9 cellular contexts compared by ENCODE assay signal in the genomic region with DNA sequence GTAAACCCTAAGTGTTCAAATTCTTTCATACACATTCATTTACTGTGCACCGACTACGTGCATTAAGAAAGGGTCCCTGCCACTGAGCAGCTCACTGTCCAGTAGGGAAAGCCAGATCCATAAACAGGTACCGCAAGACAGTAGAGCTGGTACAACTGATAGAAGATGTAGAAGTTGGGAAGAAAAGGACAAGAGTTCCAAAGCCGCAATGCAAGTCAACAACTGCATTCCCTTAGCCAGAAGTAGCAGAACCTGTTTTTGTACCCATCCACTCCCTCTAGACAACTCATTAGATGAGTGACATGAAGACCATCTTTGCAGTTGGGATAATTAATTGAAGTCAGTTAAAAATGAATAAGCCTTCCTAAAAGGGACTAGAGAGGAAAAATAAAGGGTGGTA. TPM values are rescaled to one million over a fixed set of nuclear protein-coding genes. Genes with fewer than 3 reads are reported as not detected.
DNase-seq lines count a peak whose midpoint lies in the region; ATAC-seq and TF ChIP-seq lines count a peak whose summit lies in the region.
"Had no signal": no experiment of that assay in that cellular context is flagged by ENCODE, and none has a peak within 500 bp of the region (broad histone marks: within the 10 kb centered on the region; RNA-seq: fewer than 3 reads in every experiment).

No MANE protein-coding gene starts in this region.

- no peaks in the 10 kb centered on the region for H3K9me3 Mint-ChIP-seq in activated T-cell treated with anti-CD3 and anti-CD28 coated beads, Interleukin-2, amount 50 U/mL, for 72 hours
- no peaks in the 10 kb centered on the region for H3K9me3 Mint-ChIP-seq in T-cell

- TF ChIP-seq CTCF in foreskin fibroblast (IDR thresholded peaks at IDR 0.05; ENCODE audit: low read depth, low read length) (no peak), GM13976 (IDR thresholded peaks at IDR 0.05; ENCODE audit: borderline replicate concordance, control extremely low read depth, extremely low read depth, insufficient read depth, missing control alignments) (no peak)

- H3K27me3 ChIP-seq in subcutaneous abdominal adipose tissue (ENCODE audit: control insufficient read depth in 5 of 5, insufficient read depth in 4 of 5, low read length in 5 of 5) = no peaks in the 10 kb centered on the region

- peak overlapping the region; percentile 90 to 97 for H3K4me3 Mint-ChIP-seq in activated T-cell treated with anti-CD3 and anti-CD28 coated beads, Interleukin-2, amount 50 U/mL, for 72 hours
- peak overlapping the region; percentile 85 to 92 (median 92) for H3K4me3 Mint-ChIP-seq in T-cell

- H3K9ac ChIP-seq in subcutaneous abdominal adipose tissue (ENCODE audit: low read length in 5 of 5) = peak overlapping the region in 3 of 5 donors; percentile 93 to 99 (median 97)

- peaks cover 46% of the 10 kb centered on the region for H3K4me1 Mint-ChIP-seq in activated T-cell treated with anti-CD3 and anti-CD28 coated beads, Interleukin-2, amount 50 U/mL, for 72 hours (ENCODE audit: low read depth)
- peaks cover 42 to 55% (median 49%) of the 10 kb centered on the region in 3 donors for H3K4me1 Mint-ChIP-seq in T-cell

- peak overlapping the region; percentile 90 for H3K27ac Mint-ChIP-seq in activated T-cell treated with anti-CD3 and anti-CD28 coated beads, Interleukin-2, amount 50 U/mL, for 72 hours
- H3K27ac Mint-ChIP-seq in T-cell = peak overlapping the region; percentile 94 to 99

- H3K36me3 Mint-ChIP-seq in activated T-cell treated with anti-CD3 and anti-CD28 coated beads, Interleukin-2, amount 50 U/mL, for 72 hours (ENCODE audit: insufficient read depth in 2 of 2) = peaks cover 4% of the 10 kb centered on the region in 2 donors
- H3K36me3 Mint-ChIP-seq in T-cell = peaks cover 3% of the 10 kb centered on the region

- in situ Hi-C loops in GM13976 (cut with MboI; ENCODE audit: low sequenced_read_pairs, unreplicated experiment) = no loop called here

- no peak for ATAC-seq in activated T-cell treated with anti-CD3 and anti-CD28 coated beads, Interleukin-2, amount 50 U/mL, for 72 hours (replicated peaks in 1 of 2)
- no peak for ATAC-seq in T-cell (replicated peaks in 1 of 4)

- peak overlapping the region; percentile 93 for H3K27ac ChIP-seq in subcutaneous abdominal adipose tissue (ENCODE audit: low read depth, low read length)

- H3K9me3 ChIP-seq in subcutaneous abdominal adipose tissue (ENCODE audit: control insufficient read depth in 5 of 5, low read length in 5 of 5) = no peaks in the 10 kb centered on the region

- H3K4me1 ChIP-seq in subcutaneous abdominal adipose tissue (ENCODE audit: control insufficient read depth in 5 of 5, insufficient read depth in 5 of 5, low read length in 5 of 5) = peaks cover 3 to 21% (median 20%) of the 10 kb centered on the region in 5 donors

- no peak for DNase-seq in activated T-cell treated with anti-CD3 and anti-CD28 coated beads, Interleukin-2, amount 50 U/mL, for 72 hours
- no peak for DNase-seq in activated T-cell treated with anti-CD3 and anti-CD28 coated beads, Interleukin-2, amount 50 U/mL, for 48 hours
- no peak for DNase-seq in T-cell
- no peak for DNase-seq in foreskin fibroblast
- no peak for DNase-seq in GM13976 (ENCODE audit: low spot score)
- DNase-seq in stimulated activated naive CD4-positive, alpha-beta T cell treated with Interleukin-2 at 50 U/mL for 16 hours (lab: John Stamatoyannopoulos, UW) = no peak
- no peak for DNase-seq in activated naive CD4-positive, alpha-beta T cell treated with Interleukin-2 at 50 U/mL for 16 hours
- DNase-seq: aorta had no signal

- POLR2A ChIA-PET in T-cell (lab: Charles Lee) = interaction anchor here in 1 of 2 donors (0.6 to 1.3 kb wide), 2 partner anchors 45 to 78 kb away, joined by 3 read pairs; no protein-coding TSS in a partner anchor

- H3K4me3 ChIP-seq in foreskin fibroblast (ENCODE audit: low read depth in 1 of 2, low read length in 2 of 2) (peak overlapping the region; percentile 84 to 91), subcutaneous abdominal adipose tissue (ENCODE audit: low read depth in 1 of 5, low read length in 5 of 5) (peak overlapping the region in 4 of 5 donors; percentile 41 to 96 (median 80))

- H3K36me3 ChIP-seq in subcutaneous abdominal adipose tissue (ENCODE audit: control insufficient read depth in 5 of 5, insufficient read depth in 5 of 5, low read length in 5 of 5) = no peaks in the 10 kb centered on the region

- CTCF ChIA-PET in T-cell (lab: Charles Lee) = interaction anchor here in 1 of 2 donors (1.0 to 1.9 kb wide), 3 partner anchors 53 to 93 kb away, joined by 3 to 9 read pairs (median 5); a partner anchor contains a TSS

- H3K27me3 Mint-ChIP-seq in activated T-cell treated with anti-CD3 and anti-CD28 coated beads, Interleukin-2, amount 50 U/mL, for 72 hours (ENCODE audit: low read depth) = no peaks in the 10 kb centered on the region
- no peaks in the 10 kb centered on the region for H3K27me3 Mint-ChIP-seq in T-cell

RNA-seq across cellular contexts. Expression of a gene that starts 1.3 kb away (rescaled TPM):
- total RNA-seq in activated T-cell treated with anti-CD3 and anti-CD28 coated beads, Interleukin-2, amount 50 U/mL, for 72 hours = 10 to 100 TPM; 58.4 to 68.7 TPM
- 10 to 100 TPM; 22.8 to 29.6 (median 28.7) TPM for total RNA-seq in T-cell

RNA-seq across cellular contexts. Expression of a gene that starts 14.6 kb away (rescaled TPM):
- total RNA-seq in activated T-cell treated with anti-CD3 and anti-CD28 coated beads, Interleukin-2, amount 50 U/mL, for 72 hours = 10 to 100 TPM; 29.1 to 35.9 TPM
- total RNA-seq in T-cell = 10 to 100 TPM; 13.5 to 15.2 (median 14.3) TPM

RNA-seq across cellular contexts. Expression of a gene that starts 52.8 kb away (rescaled TPM):
- total RNA-seq in activated T-cell treated with anti-CD3 and anti-CD28 coated beads, Interleukin-2, amount 50 U/mL, for 72 hours = 10 to 100 TPM; 52.3 to 61.8 TPM
- total RNA-seq in T-cell = 10 to 100 TPM; 50.0 to 59.7 (median 58.9) TPM
